In the genomic region with DNA sequence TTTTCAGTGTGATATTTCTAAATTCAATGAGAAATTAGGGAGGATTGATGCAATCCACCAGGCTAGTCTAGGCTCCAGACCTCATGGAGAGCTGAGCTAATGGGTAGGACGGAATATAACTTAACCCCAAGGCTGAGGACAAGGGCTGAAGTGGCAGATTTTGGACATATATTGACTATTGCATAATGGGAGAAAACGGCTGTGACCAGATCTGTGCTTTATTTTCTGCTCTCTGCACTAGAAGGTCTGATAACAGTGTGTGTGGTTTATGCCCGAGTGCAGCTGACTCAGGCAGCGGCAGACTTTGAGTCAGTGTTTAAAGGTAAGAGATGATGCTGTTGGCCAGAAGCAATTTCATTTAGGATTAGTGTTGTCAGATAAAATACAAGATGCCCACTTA, we compare ENCODE assay signal across 13 cellular contexts.
DNase-seq lines count a peak whose midpoint lies in the region; ATAC-seq and TF ChIP-seq lines count a peak whose summit lies in the region.
"Had no signal": no experiment of that assay in that cellular context is flagged by ENCODE, and none has a peak within 500 bp of the region (broad histone marks: within the 10 kb centered on the region; RNA-seq: fewer than 3 reads in every experiment).

No MANE protein-coding gene starts in this region.

- H3K27me3 Mint-ChIP-seq in activated CD8-positive, alpha-beta T cell treated with anti-CD3 and anti-CD28 coated beads, Interleukin-2, amount 10 ng/mL, durations not matched to agents 7 days and 5 days (ENCODE audit: low read depth) = no peaks in the 10 kb centered on the region

- CTCF ChIA-PET in activated CD8-positive, alpha-beta T cell treated with anti-CD3 and anti-CD28 coated beads, Interleukin-2, amount 10 ng/mL, durations not matched to agents 7 days and 5 days (lab: Charles Lee) = no interaction called here

- POLR2A ChIA-PET in activated CD8-positive, alpha-beta T cell treated with anti-CD3 and anti-CD28 coated beads, Interleukin-2, amount 10 ng/mL, durations not matched to agents 7 days and 5 days (lab: Charles Lee) = no interaction called here

- in situ Hi-C loops in ACHN (cut with HindIII; ENCODE audit: low pct_ligation_motif_present, low pct_unique_long_range_greater_than_20kb, low sequenced_read_pairs) = no loop called here
- in situ Hi-C loops in astrocyte of the spinal cord (cut with HindIII; ENCODE audit: low sequenced_read_pairs) = no loop called here

- no peak overlapping the region for H3K27ac Mint-ChIP-seq in activated CD8-positive, alpha-beta T cell treated with anti-CD3 and anti-CD28 coated beads, Interleukin-2, amount 10 ng/mL, durations not matched to agents 7 days and 5 days
- H3K27ac Mint-ChIP-seq: activated T-cell treated with anti-CD3 and anti-CD28 coated beads, Interleukin-2, amount 50 U/mL, for 24 hours; B cell had no signal

- no peaks in the 10 kb centered on the region for H3K4me1 Mint-ChIP-seq in activated CD8-positive, alpha-beta T cell treated with anti-CD3 and anti-CD28 coated beads, Interleukin-2, amount 10 ng/mL, durations not matched to agents 7 days and 5 days (ENCODE audit: low read depth)
- H3K4me1 Mint-ChIP-seq: B cell had no signal

- no peak for ATAC-seq in HG03520 (IDR thresholded peaks at IDR 0.05; ENCODE audit: unreplicated experiment)
- no peak for ATAC-seq in activated CD8-positive, alpha-beta T cell treated with anti-CD3 and anti-CD28 coated beads, Interleukin-2, amount 10 ng/mL, durations not matched to agents 7 days and 5 days

- no peaks in the 10 kb centered on the region for H3K9me3 Mint-ChIP-seq in activated CD8-positive, alpha-beta T cell treated with anti-CD3 and anti-CD28 coated beads, Interleukin-2, amount 10 ng/mL, durations not matched to agents 7 days and 5 days (ENCODE audit: insufficient read depth)
- H3K9me3 Mint-ChIP-seq: activated T-cell treated with anti-CD3 and anti-CD28 coated beads, Interleukin-2, amount 50 U/mL, for 24 hours had no signal

- no peak overlapping the region for H3K4me3 ChIP-seq in astrocyte of the spinal cord (ENCODE audit: low read depth, low read length)
- H3K4me3 ChIP-seq: adrenal gland had no signal

- no peaks in the 10 kb centered on the region for H3K36me3 Mint-ChIP-seq in activated CD8-positive, alpha-beta T cell treated with anti-CD3 and anti-CD28 coated beads, Interleukin-2, amount 10 ng/mL, durations not matched to agents 7 days and 5 days (ENCODE audit: low read depth)

- TF ChIP-seq CTCF in astrocyte of the spinal cord (IDR thresholded peaks at IDR 0.05; ENCODE audit: low read depth, low read length) = no peak

- DNase-seq in ACHN (peak; percentile 30), HT1080 (ENCODE audit: low read depth) (peak; percentile 55), astrocyte of the spinal cord (ENCODE audit: low read depth, low spot score) (peak; percentile 64), kidney glomerular epithelial cell (lab: John Stamatoyannopoulos, UW) (peak; percentile 70), NCI-H2029 (lab: John Stamatoyannopoulos, UW) (no peak), NCI-H2171 (lab: John Stamatoyannopoulos, UW) (no peak)
- DNase-seq in activated CD8-positive, alpha-beta T cell treated with anti-CD3 and anti-CD28 coated beads, Interleukin-2, amount 10 ng/mL, durations not matched to agents 7 days and 5 days = no peak
- DNase-seq: activated T-cell treated with anti-CD3 and anti-CD28 coated beads, Interleukin-2, amount 50 U/mL, for 24 hours; NCI-H146; NCI-H748 treated with DMSO at 0.1 percent for 48 hours had no signal

- no peak overlapping the region for H3K4me3 Mint-ChIP-seq in activated CD8-positive, alpha-beta T cell treated with anti-CD3 and anti-CD28 coated beads, Interleukin-2, amount 10 ng/mL, durations not matched to agents 7 days and 5 days
- H3K4me3 Mint-ChIP-seq: activated T-cell treated with anti-CD3 and anti-CD28 coated beads, Interleukin-2, amount 50 U/mL, for 24 hours; B cell had no signal

Comparison
In these comparisons a context has a peak if more than half of its experiments do, and no peak if none do; other contexts are left out.
1. DNase-seq: peak in ACHN (single experiment), HT1080 (single experiment), astrocyte of the spinal cord (single experiment) and kidney glomerular epithelial cell (single experiment); none in NCI-H2029 (single experiment), activated CD8-positive, alpha-beta T cell treated with anti-CD3 and anti-CD28 coated beads, Interleukin-2, amount 10 ng/mL, durations not matched to agents 7 days and 5 days (single experiment) and NCI-H2171 (single experiment).